In genomic region chr17:74430706-74431567, GRCh38 we compare ENCODE assay signal across 1 cellular context.
A peak's percentile ranks its signal among the peaks of the same experiment; 100 is the strongest.
TF ChIP-seq lines count a peak whose summit lies in the region.

No MANE protein-coding gene starts in this region.

TF ChIP-seq in HepG2, 621 proteins besides CTCF, POLR2A, EP300 and RAD21 (continued from another document):
- TF ChIP-seq MXD1 (CRISPR knock-in tag; IDR thresholded peaks at IDR 0.05): no peak
- no peak; the same call in 1 of the 2 replicates for TF ChIP-seq HOMEZ (CRISPR knock-in tag; IDR thresholded peaks at IDR 0.05; ENCODE audit: low read depth)
- TF ChIP-seq PAX8 (CRISPR knock-in tag; IDR thresholded peaks at IDR 0.05; ENCODE audit: borderline replicate concordance): no peak; the same call in 1 of the 2 replicates
- no peak for TF ChIP-seq ZNF710 (CRISPR knock-in tag; IDR thresholded peaks at IDR 0.05; ENCODE audit: borderline replicate concordance)
- no peak for TF ChIP-seq ZNF251 (CRISPR knock-in tag; IDR thresholded peaks at IDR 0.05)
- TF ChIP-seq GABPB1 (CRISPR knock-in tag; IDR thresholded peaks at IDR 0.05): peak; percentile 75; the same call in 1 of the 2 replicates
- peak; percentile 76 for TF ChIP-seq ARNTL (CRISPR knock-in tag; IDR thresholded peaks at IDR 0.05)
- no peak for TF ChIP-seq RAD51 (IDR thresholded peaks at IDR 0.05; ENCODE audit: borderline replicate concordance)
- TF ChIP-seq ATF5 (CRISPR knock-in tag; IDR thresholded peaks at IDR 0.05; ENCODE audit: low read depth): no peak
- TF ChIP-seq ZNF331 (CRISPR knock-in tag; IDR thresholded peaks at IDR 0.05): 0 out of 2 replicates have a peak, but pooled peaks have one; percentile 2
- TF ChIP-seq GATAD2A (CRISPR knock-in tag; IDR thresholded peaks at IDR 0.05): peak; percentile 61
